Comparison of ENCODE assay signal across 8 cellular contexts in the genomic region with DNA sequence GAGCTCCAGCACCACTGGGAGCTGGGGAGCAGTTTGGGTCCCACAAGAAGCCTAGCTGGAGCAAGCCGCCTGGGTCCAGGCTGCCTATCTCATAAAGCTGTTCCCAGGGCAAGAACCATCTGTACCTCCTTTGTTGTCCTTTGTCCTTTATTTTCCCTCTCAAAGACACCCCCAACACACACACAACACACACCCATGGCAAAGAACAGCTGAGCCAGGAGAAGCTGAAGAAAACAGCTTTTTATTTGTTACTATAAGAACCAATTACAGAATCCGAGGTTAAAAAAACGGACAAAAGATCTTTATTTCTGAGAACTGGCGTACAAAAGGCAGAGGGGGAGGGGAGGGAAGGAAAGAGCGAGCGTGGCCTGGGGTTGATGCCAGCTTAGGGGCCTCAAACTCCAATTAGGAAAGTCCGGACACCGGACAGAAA. TPM values are rescaled to one million over a fixed set of nuclear protein-coding genes. Genes with fewer than 3 reads are reported as not detected.
DNase-seq lines count a peak whose midpoint lies in the region; ATAC-seq and TF ChIP-seq lines count a peak whose summit lies in the region.

No MANE protein-coding gene starts in this region.

- TF ChIP-seq CTCF in DND-41 (IDR thresholded peaks at IDR 0.05; ENCODE audit: borderline replicate concordance, extremely low read depth, low read length, poor library complexity, severe bottlenecking) (no peak), esophagus squamous epithelium (IDR thresholded peaks at IDR 0.05) (no peak), sigmoid colon (IDR thresholded peaks at IDR 0.05) (no peak)

- H4K20me1 ChIP-seq in DND-41 (ENCODE audit: insufficient read depth, low read length): peaks cover 23% of the 10 kb centered on the region

- peak overlapping the region; percentile 66 for H3K9ac ChIP-seq in DND-41 (ENCODE audit: low read depth, low read length)

- peaks cover 62% of the 10 kb centered on the region for H3K36me3 ChIP-seq in DND-41 (ENCODE audit: insufficient read depth, low read length)
- H3K36me3 ChIP-seq in esophagus squamous epithelium: peaks cover 31 to 66% (median 39%) of the 10 kb centered on the region in 3 donors
- H3K36me3 ChIP-seq in sigmoid colon: peaks cover 28 to 56% (median 48%) of the 10 kb centered on the region in 4 donors

- H3K79me2 ChIP-seq in DND-41 (ENCODE audit: insufficient read depth, low read length): peaks cover 47% of the 10 kb centered on the region

- intact Hi-C loops in esophagus squamous epithelium (cut with DNase I) (no loop called here), sigmoid colon (cut with DNase I) (no loop called here)

- TF ChIP-seq POLR2A in esophagus squamous epithelium (IDR thresholded peaks at IDR 0.05) (no peak), sigmoid colon (IDR thresholded peaks at IDR 0.05) (no peak)

- ATAC-seq in DND-41 (ENCODE audit: insufficient read depth, low read depth) (no peak), T-helper 17 cell (no peak), HG03139 (IDR thresholded peaks at IDR 0.05; ENCODE audit: unreplicated experiment) (no peak), HG02973 (IDR thresholded peaks at IDR 0.05; ENCODE audit: unreplicated experiment) (no peak)

- H3K27me3 Mint-ChIP-seq in T-helper 17 cell: no peaks in the 10 kb centered on the region

- H3K4me3 Mint-ChIP-seq in T-helper 17 cell: peak overlapping the region; percentile 60

- no peaks in the 10 kb centered on the region for H3K9me3 ChIP-seq in DND-41 (ENCODE audit: insufficient read depth, low read length, severe bottlenecking)
- no peaks in the 10 kb centered on the region for H3K9me3 ChIP-seq in T-helper 17 cell (ENCODE audit: control insufficient read depth, low read length, poor library complexity, severe bottlenecking)
- no peaks in the 10 kb centered on the region for H3K9me3 ChIP-seq in esophagus squamous epithelium
- no peaks in the 10 kb centered on the region for H3K9me3 ChIP-seq in sigmoid colon

- H3K4me1 ChIP-seq in DND-41 (ENCODE audit: insufficient read depth, low read length) (peaks cover 64% of the 10 kb centered on the region), esophagus squamous epithelium (peaks cover 16 to 64% (median 24%) of the 10 kb centered on the region in 3 donors), sigmoid colon (peaks cover 0 to 33% (median 28%) of the 10 kb centered on the region in 4 donors)

- peaks cover 2% of the 10 kb centered on the region for H3K36me3 Mint-ChIP-seq in T-helper 17 cell (ENCODE audit: low read depth)

- H2AFZ ChIP-seq in DND-41 (ENCODE audit: low read depth, low read length): no peak overlapping the region

- H3K4me2 ChIP-seq in DND-41 (ENCODE audit: insufficient read depth, low read length): peak overlapping the region; percentile 95

- peaks cover 33% of the 10 kb centered on the region for H3K4me1 Mint-ChIP-seq in T-helper 17 cell

- peak overlapping the region; percentile 79 for H3K27ac ChIP-seq in DND-41 (ENCODE audit: low read length)
- peak overlapping the region; percentile 88 to 97 (median 96) for H3K27ac ChIP-seq in esophagus squamous epithelium
- peak overlapping the region; percentile 91 to 97 (median 97) for H3K27ac ChIP-seq in sigmoid colon

- peak overlapping the region; percentile 95 for H3K27ac Mint-ChIP-seq in T-helper 17 cell

- no peaks in the 10 kb centered on the region for H3K27me3 ChIP-seq in DND-41 (ENCODE audit: insufficient read depth, low read length, poor library complexity)
- no peaks in the 10 kb centered on the region for H3K27me3 ChIP-seq in esophagus squamous epithelium
- H3K27me3 ChIP-seq in sigmoid colon: no peaks in the 10 kb centered on the region

- 65 to 70% methylated on average over 8 of the region's 8 CpGs for WGBS in esophagus squamous epithelium, 2 donors
- 74 to 85% methylated on average over 8 of the region's 8 CpGs for WGBS in sigmoid colon, 2 donors

- H3K4me3 ChIP-seq in DND-41 (ENCODE audit: low read depth in 1 of 2, low read length in 2 of 2): peak overlapping the region in 1 of 2 experiments; percentile 84; a peak in 2 of 4 replicates
- H3K4me3 ChIP-seq in esophagus squamous epithelium: no peak overlapping the region
- no peak overlapping the region for H3K4me3 ChIP-seq in sigmoid colon

- TF ChIP-seq EP300 in sigmoid colon (IDR thresholded peaks at IDR 0.05): no peak

- no peak for DNase-seq in DND-41
- DNase-seq in T-helper 17 cell: no peak
- no peak for DNase-seq in esophagus squamous epithelium (lab: John Stamatoyannopoulos, UW)
- no peak for DNase-seq in sigmoid colon
- no peak for DNase-seq in stimulated activated CD4-positive, alpha-beta T cell treated with anti-CD3 and anti-CD28 coated beads, Interleukin-15, amount 100 ng/mL, for 24 hours
- DNase-seq in mesenteric fat pad (ENCODE audit: low spot score): no peak

RNA-seq across cellular contexts. Expression of gene TUT1, which starts 1.7 kb away (rescaled TPM):
- total RNA-seq in T-helper 17 cell (10 to 100 TPM; 20.9 to 23.2 TPM), esophagus squamous epithelium (10 to 100 TPM in 1 of 4 donors, 1 to 10 TPM in 3; 5.0 to 12.7 (median 8.0) TPM), sigmoid colon (1 to 10 TPM; 5.4 to 7.1 (median 6.2) TPM), mesenteric fat pad (13.4 TPM)
- polyA plus RNA-seq in sigmoid colon: 10 to 100 TPM in 1 of 3 donors, 1 to 10 TPM in 2; 5.3 to 16.8 (median 6.0) TPM

RNA-seq across cellular contexts. Expression of gene MTA2, which starts 8.7 kb away (rescaled TPM):
- total RNA-seq in T-helper 17 cell (100 to 1,000 TPM; 140 to 175 TPM), esophagus squamous epithelium (100 to 1,000 TPM; 103 to 132 (median 111) TPM), sigmoid colon (10 to 100 TPM; 50.1 to 62.2 (median 58.1) TPM), mesenteric fat pad (103 TPM)
- 10 to 100 TPM; 28.8 to 86.3 (median 36.1) TPM for polyA plus RNA-seq in sigmoid colon

RNA-seq across cellular contexts. Expression of gene EEF1G, which starts 19.3 kb away (rescaled TPM):
- total RNA-seq in T-helper 17 cell (1,000 to 10,000 TPM; 1,954 to 1,984 TPM), esophagus squamous epithelium (1,000 to 10,000 TPM; 1,144 to 2,095 (median 1,685) TPM), sigmoid colon (1,000 to 10,000 TPM; 1,344 to 1,788 (median 1,576) TPM), mesenteric fat pad (865 TPM)
- 1,000 to 10,000 TPM; 1,418 to 2,108 (median 1,957) TPM for polyA plus RNA-seq in sigmoid colon

RNA-seq across cellular contexts. Expression of gene EML3, which starts 19.6 kb away (rescaled TPM):
- 100 to 1,000 TPM; 169 to 174 TPM for total RNA-seq in T-helper 17 cell
- total RNA-seq in esophagus squamous epithelium: 10 to 100 TPM; 34.7 to 58.6 (median 53.6) TPM
- total RNA-seq in sigmoid colon: 10 to 100 TPM; 19.6 to 39.5 (median 30.2) TPM
- polyA plus RNA-seq in sigmoid colon: 10 to 100 TPM; 10.6 to 50.7 (median 16.2) TPM
- 116 TPM for total RNA-seq in mesenteric fat pad

RNA-seq across cellular contexts. Expression of gene ROM1, which starts 20.1 kb away (rescaled TPM):
- 1 to 10 TPM in 1 of 2 donors, under 1 TPM in 1; 0.94 to 1.2 TPM for total RNA-seq in T-helper 17 cell
- 10 to 100 TPM in 1 of 4 donors, 1 to 10 TPM in 3; 5.5 to 10.8 (median 7.2) TPM for total RNA-seq in esophagus squamous epithelium
- 10 to 100 TPM in 2 of 4 donors, 1 to 10 TPM in 2; 5.3 to 13.8 (median 10.1) TPM for total RNA-seq in sigmoid colon
- polyA plus RNA-seq in sigmoid colon: 10 to 100 TPM in 1 of 3 donors, 1 to 10 TPM in 2; 3.0 to 14.2 (median 3.2) TPM
- total RNA-seq in mesenteric fat pad: 6.7 TPM
